In genomic region chr5:59390074-59390659, GRCh38 we compare ENCODE assay signal across 8 cellular contexts.
A peak's percentile ranks its signal among the peaks of the same experiment; 100 is the strongest.
DNase-seq lines count a peak whose midpoint lies in the region; TF ChIP-seq lines count a peak whose summit lies in the region.

No MANE protein-coding gene starts in this region.

- TF ChIP-seq POLR2A in uterus (IDR thresholded peaks at IDR 0.05): no peak

- H3K9me3 Mint-ChIP-seq in CD14-positive monocyte (no peaks in the 10 kb centered on the region), glutamatergic neuron (ENCODE audit: unreplicated experiment) (no peaks in the 10 kb centered on the region)

- H3K9me2 ChIP-seq in SU-DHL-6 (replicated peaks; ENCODE audit: insufficient read depth, low read length): no peaks in the 10 kb centered on the region

- no peak overlapping the region for H3K4me2 ChIP-seq in SU-DHL-6 (ENCODE audit: low read depth, low read length, poor library complexity, severe bottlenecking)

- H3K4me3 ChIP-seq in SU-DHL-6 (ENCODE audit: insufficient read depth, low read length, poor library complexity, severe bottlenecking) (no peak overlapping the region), uterus (no peak overlapping the region)

- H3K4me3 Mint-ChIP-seq in CD14-positive monocyte (no peak overlapping the region), glutamatergic neuron (ENCODE audit: unreplicated experiment) (no peak overlapping the region)

- H3F3A ChIP-seq in SU-DHL-6 (ENCODE audit: insufficient read depth): no peaks in the 10 kb centered on the region

- H3K27ac ChIP-seq in SU-DHL-6 (ENCODE audit: low read depth, low read length) (no peak overlapping the region), uterus (no peak overlapping the region)

- no peak overlapping the region for H2AFZ ChIP-seq in SU-DHL-6 (ENCODE audit: low read depth, low read length, severe bottlenecking)

- no peaks in the 10 kb centered on the region for H3K27me3 ChIP-seq in SU-DHL-6 (ENCODE audit: low read length)
- no peaks in the 10 kb centered on the region for H3K27me3 ChIP-seq in uterus

- H4K20me1 ChIP-seq in SU-DHL-6 (ENCODE audit: low read depth, low read length): no peaks in the 10 kb centered on the region

- H3K36me3 Mint-ChIP-seq in CD14-positive monocyte (no peaks in the 10 kb centered on the region), glutamatergic neuron (ENCODE audit: unreplicated experiment) (no peaks in the 10 kb centered on the region)

- H3K4me1 Mint-ChIP-seq in CD14-positive monocyte (no peaks in the 10 kb centered on the region), glutamatergic neuron (ENCODE audit: low read depth, unreplicated experiment) (no peaks in the 10 kb centered on the region)

- intact Hi-C loops in CD14-positive monocyte (cut with micrococcal nuclease): loop anchor here (5.0 kb wide), 2 partner anchors 407 to 412 kb away; no protein-coding TSS in a partner anchor
- intact Hi-C loops in uterus (cut with DNase I; ENCODE audit: low total_unique reads): no loop called here

- no peak for DNase-seq in CD14-positive monocyte (ENCODE audit: low spot score)
- peak; percentile 23 for DNase-seq in GM13976 (ENCODE audit: low spot score)
- DNase-seq in glutamatergic neuron: no peak
- DNase-seq in uterus: peak in 1 of 2 donors; percentile 16
- no peak for DNase-seq in stimulated activated CD8-positive, alpha-beta memory T cell treated with anti-CD3 and anti-CD28 coated beads, Interleukin-4, amount 100 ng/mL, for 48 hours
- DNase-seq in A172 (ENCODE audit: low spot score): no peak
- no peak for DNase-seq in DMS153 treated with DMSO at 0.1 percent for 48 hours (lab: John Stamatoyannopoulos, UW; ENCODE audit: unreplicated experiment)

- no peaks in the 10 kb centered on the region for H3K79me2 ChIP-seq in SU-DHL-6 (ENCODE audit: insufficient read depth, low read length)

- no peaks in the 10 kb centered on the region for H3K4me1 ChIP-seq in uterus

- H3K9ac ChIP-seq in SU-DHL-6 (ENCODE audit: low read length): no peak overlapping the region

- H3K27ac Mint-ChIP-seq in CD14-positive monocyte (no peak overlapping the region), glutamatergic neuron (ENCODE audit: unreplicated experiment) (no peak overlapping the region)

- H3K27me3 Mint-ChIP-seq in CD14-positive monocyte (ENCODE audit: low read depth in 3 of 3) (no peaks in the 10 kb centered on the region), glutamatergic neuron (ENCODE audit: unreplicated experiment) (peaks cover 2% of the 10 kb centered on the region)

- in situ Hi-C loops in GM13976 (cut with MboI; ENCODE audit: low sequenced_read_pairs, unreplicated experiment): loop anchor here (5.0 kb wide), 1 partner anchor 282 kb away; no protein-coding TSS in a partner anchor

- H3K9me3 ChIP-seq in SU-DHL-6 (ENCODE audit: insufficient read depth, low read length) (no peaks in the 10 kb centered on the region), uterus (no peaks in the 10 kb centered on the region)

- TF ChIP-seq CTCF in CD14-positive monocyte (IDR thresholded peaks at IDR 0.05) (peak; percentile 92), GM13976 (IDR thresholded peaks at IDR 0.05; ENCODE audit: borderline replicate concordance, control extremely low read depth, extremely low read depth, insufficient read depth, missing control alignments) (no peak), SU-DHL-6 (IDR thresholded peaks at IDR 0.05; ENCODE audit: insufficient read depth, low read length, poor library complexity, severe bottlenecking) (peak; percentile 57), glutamatergic neuron (IDR thresholded peaks at IDR 0.05; ENCODE audit: partially characterized antibody, unreplicated experiment) (peak; percentile 93), uterus (IDR thresholded peaks at IDR 0.05) (peak; percentile 47 to 74 (median 52))

- no peaks in the 10 kb centered on the region for H3K36me3 ChIP-seq in SU-DHL-6 (ENCODE audit: low read length)
- H3K36me3 ChIP-seq in uterus: no peaks in the 10 kb centered on the region
